In genomic region chr9:124780757-124781151, GRCh38 we compare ENCODE assay signal across 24 cellular contexts. TPM values are rescaled to one million over a fixed set of nuclear protein-coding genes. Genes with fewer than 3 reads are reported as not detected.
DNase-seq lines count a peak whose midpoint lies in the region; ATAC-seq, FAIRE-seq and TF ChIP-seq lines count a peak whose summit lies in the region.
"Had no signal": no experiment of that assay in that cellular context is flagged by ENCODE, and none has a peak within 500 bp of the region (broad histone marks: within the 10 kb centered on the region; RNA-seq: fewer than 3 reads in every experiment).

No MANE protein-coding gene starts in this region.

- H3K14ac ChIP-seq in neuronal stem cell (ENCODE audit: low read length): no peak overlapping the region

- CTCF ChIA-PET in endothelial cell of umbilical vein (lab: Charles Lee): interaction anchor here (1.0 to 11.2 kb wide), 3 partner anchors 59 to 72 kb away, joined by 3 to 967 read pairs (median 17); partner anchors contain the start of gene WDR38

- H3K4me3 ChIP-seq in endothelial cell of umbilical vein (replicated peaks in 1 of 3; ENCODE audit: insufficient read depth in 1 of 3, low read depth in 1 of 3, low read length in 3 of 3) (no peak overlapping the region), neuronal stem cell (ENCODE audit: low read length in 2 of 2) (no peak overlapping the region), upper lobe of left lung (no peak overlapping the region)
- H3K4me3 ChIP-seq: cardiac muscle cell, skin epidermis had no signal

- H3K9me1 ChIP-seq in endothelial cell of umbilical vein (replicated peaks; ENCODE audit: control insufficient read depth, extremely low read depth, insufficient read depth, low read length): no peaks in the 10 kb centered on the region

- TF ChIP-seq POLR2A in endothelial cell of umbilical vein (IDR thresholded peaks at IDR 0.05; ENCODE audit: low read depth, low read length): no peak
- TF ChIP-seq POLR2A in upper lobe of left lung (IDR thresholded peaks at IDR 0.05): no peak

- H3K23ac ChIP-seq in neuronal stem cell (ENCODE audit: low read depth, low read length, poor library complexity): no peak overlapping the region

- H3K36me3 ChIP-seq in endothelial cell of umbilical vein (ENCODE audit: control insufficient read depth in 2 of 2, extremely low read depth in 1 of 2, insufficient read depth in 2 of 2, low read length in 2 of 2) (no peaks in the 10 kb centered on the region), neuronal stem cell (replicated peaks in 1 of 2; ENCODE audit: control insufficient read depth in 2 of 2, insufficient read depth in 2 of 2, low read length in 2 of 2) (no peaks in the 10 kb centered on the region), upper lobe of left lung (no peaks in the 10 kb centered on the region)
- H3K36me3 ChIP-seq: BE2C, cardiac muscle cell had no signal

- H2AK5ac ChIP-seq in neuronal stem cell (ENCODE audit: low read depth, low read length): peak overlapping the region; percentile 72

- TF ChIP-seq EP300 in upper lobe of left lung (IDR thresholded peaks at IDR 0.05): no peak

- peak overlapping the region; percentile 38 for H3K27ac Mint-ChIP-seq in activated naive CD4-positive, alpha-beta T cell treated with anti-CD3 and anti-CD28 coated beads, Interleukin-2, amount 50 U/mL, for 24 hours
- H3K27ac Mint-ChIP-seq: activated CD4-positive, alpha-beta T cell treated with anti-CD3 and anti-CD28 coated beads for 36 hours; natural killer cell had no signal

- no CpG with 5 or more reads among the region's 4 CpGs for WGBS in neuronal stem cell (ENCODE audit: extremely low coverage in 2 of 2, insufficient read length in 2 of 2, insufficient replicate concordance in 1 of 2), 2 donors
- 95 to 97% methylated on average over 3 to 4 of the region's 4 CpGs for WGBS in upper lobe of left lung, 2 donors

- no peak overlapping the region for H3K4me2 ChIP-seq in endothelial cell of umbilical vein (ENCODE audit: insufficient read depth, low read length)
- H3K4me2 ChIP-seq in neuronal stem cell (ENCODE audit: insufficient read depth, low read length, poor library complexity, severe bottlenecking): no peak overlapping the region

- H4K20me1 ChIP-seq in endothelial cell of umbilical vein (replicated peaks; ENCODE audit: control insufficient read depth, extremely low read depth, insufficient read depth, low read length): no peaks in the 10 kb centered on the region

- H2BK12ac ChIP-seq in neuronal stem cell (ENCODE audit: low read length): peak overlapping the region; percentile 82

- ATAC-seq in upper lobe of left lung (ENCODE audit: low FRiP score in 2 of 2): no peak
- ATAC-seq in HG02885 (IDR thresholded peaks at IDR 0.05; ENCODE audit: poor library complexity, unreplicated experiment): no peak
- ATAC-seq: activated CD4-positive, alpha-beta T cell treated with anti-CD3 and anti-CD28 coated beads for 36 hours; foreskin keratinocyte; natural killer cell had no signal

- no TSS peak for BruUV-seq in endothelial cell of umbilical vein (replicated peaks; lab: Mats Ljungman, UMichigan)

- H4K8ac ChIP-seq in neuronal stem cell (ENCODE audit: low read depth, low read length): no peak overlapping the region

- H3K79me2 ChIP-seq in endothelial cell of umbilical vein (ENCODE audit: control insufficient read depth, insufficient read depth, low read length): no peaks in the 10 kb centered on the region

- H3K27ac ChIP-seq in endothelial cell of umbilical vein (ENCODE audit: insufficient read depth, low read depth, low read length) (no peak overlapping the region), neuronal stem cell (replicated peaks; ENCODE audit: low read length) (no peak overlapping the region), upper lobe of left lung (peak overlapping the region in 3 of 4 donors; percentile 9 to 81 (median 60))
- H3K27ac ChIP-seq: cardiac muscle cell, epithelial cell of prostate, foreskin keratinocyte had no signal

- H3K27me3 Mint-ChIP-seq in activated naive CD4-positive, alpha-beta T cell treated with anti-CD3 and anti-CD28 coated beads, Interleukin-2, amount 50 U/mL, for 24 hours: peaks cover 14% of the 10 kb centered on the region

- no peaks in the 10 kb centered on the region for H3K9me3 Mint-ChIP-seq in activated naive CD4-positive, alpha-beta T cell treated with anti-CD3 and anti-CD28 coated beads, Interleukin-2, amount 50 U/mL, for 24 hours
- H3K9me3 Mint-ChIP-seq: natural killer cell had no signal

- no peak overlapping the region for H2BK120ac ChIP-seq in neuronal stem cell (ENCODE audit: low read depth, low read length)

- H3K27me3 ChIP-seq in endothelial cell of umbilical vein (ENCODE audit: control insufficient read depth in 2 of 2, insufficient read depth in 2 of 2, low read length in 2 of 2) (peaks cover 0 to 6% of the 10 kb centered on the region in 2 experiments), neuronal stem cell (ENCODE audit: control insufficient read depth in 3 of 3, insufficient read depth in 3 of 3, low read depth in 1 of 3, low read length in 3 of 3) (peaks cover 0 to 28% (median 20%) of the 10 kb centered on the region in 3 experiments), upper lobe of left lung (peaks cover 0 to 8% (median 2%) of the 10 kb centered on the region in 4 donors)

- no peaks in the 10 kb centered on the region for H3K79me1 ChIP-seq in neuronal stem cell (ENCODE audit: low read depth, low read length)

- dilution Hi-C loops in endothelial cell of umbilical vein (cut with MboI; ENCODE audit: extremely low pct_ligation_motif_present, low sequenced_read_pairs): no loop called here

- no peaks in the 10 kb centered on the region for H3K36me3 Mint-ChIP-seq in activated naive CD4-positive, alpha-beta T cell treated with anti-CD3 and anti-CD28 coated beads, Interleukin-2, amount 50 U/mL, for 24 hours
- H3K36me3 Mint-ChIP-seq: natural killer cell had no signal

- H3K4ac ChIP-seq in neuronal stem cell (ENCODE audit: low read length): no peak overlapping the region

- no peak overlapping the region for H4K91ac ChIP-seq in neuronal stem cell (ENCODE audit: low read depth, low read length, poor library complexity)

- H2BK5ac ChIP-seq in neuronal stem cell (ENCODE audit: low read length): no peak overlapping the region

- H3K9me3 ChIP-seq in endothelial cell of umbilical vein (replicated peaks; ENCODE audit: control insufficient read depth, insufficient read depth, low read length): no peaks in the 10 kb centered on the region
- no peaks in the 10 kb centered on the region for H3K9me3 ChIP-seq in neuronal stem cell (replicated peaks in 1 of 2; ENCODE audit: control insufficient read depth in 2 of 2, insufficient read depth in 1 of 2, low read depth in 1 of 2, low read length in 2 of 2)
- no peaks in the 10 kb centered on the region for H3K9me3 ChIP-seq in upper lobe of left lung
- H3K9me3 ChIP-seq: BE2C had no signal

- H2BK15ac ChIP-seq in neuronal stem cell (ENCODE audit: low read length): peak overlapping the region; percentile 51

- DNase-seq in activated naive CD4-positive, alpha-beta T cell treated with Interleukin-2 at 50 U/mL for 16 hours: no peak
- DNase-seq in endothelial cell of umbilical vein (ENCODE audit: low read depth, low spot score) (no peak), neuronal stem cell (ENCODE audit: low spot score) (no peak), upper lobe of left lung (no peak), GM19238 (ENCODE audit: insufficient read length, low spot score) (no peak), SIG-M5 (lab: John Stamatoyannopoulos, UW) (no peak)
- DNase-seq: activated CD4-positive, alpha-beta T cell treated with anti-CD3 and anti-CD28 coated beads for 36 hours; activated gamma-delta T cell treated with Interleukin-2 at 50 U/mL for 16 hours; BE2C; Calu3; EL; foreskin keratinocyte; HCEC 1CT; kidney; natural killer cell; NCI-H2107; NCI-H510A; stimulated activated naive CD4-positive, alpha-beta T cell treated with Interleukin-2 at 50 U/mL for 16 hours had no signal

- intact Hi-C loops in endothelial cell of umbilical vein (cut with micrococcal nuclease): no loop called here

- peak; percentile 12 for FAIRE-seq in endothelial cell of umbilical vein (lab: Jason Lieb, UNC)
- FAIRE-seq: A204.1, kidney had no signal

- H3K4me1 ChIP-seq in endothelial cell of umbilical vein (ENCODE audit: control insufficient read depth, extremely low read depth, insufficient read depth, low read length): peaks cover 15% of the 10 kb centered on the region
- H3K4me1 ChIP-seq in neuronal stem cell (ENCODE audit: control insufficient read depth in 2 of 2, insufficient read depth in 1 of 2, low read depth in 1 of 2, low read length in 2 of 2): peaks cover 14 to 17% of the 10 kb centered on the region in 2 donors
- H3K4me1 ChIP-seq in upper lobe of left lung: peaks cover 19 to 59% (median 44%) of the 10 kb centered on the region in 4 donors
- H3K4me1 ChIP-seq: BE2C had no signal

- peaks cover 10% of the 10 kb centered on the region for H3K4me1 Mint-ChIP-seq in activated naive CD4-positive, alpha-beta T cell treated with anti-CD3 and anti-CD28 coated beads, Interleukin-2, amount 50 U/mL, for 24 hours

- H3K18ac ChIP-seq in neuronal stem cell (ENCODE audit: low read length): peak overlapping the region; percentile 11

- H3K9ac ChIP-seq in endothelial cell of umbilical vein (replicated peaks; ENCODE audit: extremely low read depth, insufficient read depth, low read length): no peak overlapping the region
- H3K9ac ChIP-seq in neuronal stem cell (ENCODE audit: low read depth, low read length, poor library complexity): no peak overlapping the region

- TF ChIP-seq CTCF in endothelial cell of umbilical vein (IDR thresholded peaks at IDR 0.05; ENCODE audit: extremely low read depth in 1 of 2, insufficient read depth in 1 of 2, low read depth in 1 of 2, low read length in 2 of 2): no peak
- TF ChIP-seq CTCF in upper lobe of left lung (IDR thresholded peaks at IDR 0.05): no peak

- no peak overlapping the region for H3K4me3 Mint-ChIP-seq in activated naive CD4-positive, alpha-beta T cell treated with anti-CD3 and anti-CD28 coated beads, Interleukin-2, amount 50 U/mL, for 24 hours
- H3K4me3 Mint-ChIP-seq: activated CD4-positive, alpha-beta T cell treated with anti-CD3 and anti-CD28 coated beads for 36 hours; natural killer cell had no signal

- H2AFZ ChIP-seq in endothelial cell of umbilical vein (ENCODE audit: low read depth, low read length) (no peak overlapping the region), neuronal stem cell (ENCODE audit: low read length) (no peak overlapping the region)

- POLR2A ChIA-PET in endothelial cell of umbilical vein (lab: Charles Lee): no interaction called here

RNA-seq across cellular contexts. Expression of gene OLFML2A, which starts 3.8 kb away (rescaled TPM):
- total RNA-seq in endothelial cell of umbilical vein: 0.32 and 1.1 TPM in 2 replicates
- polyA plus RNA-seq in endothelial cell of umbilical vein: 0.81 and 0.92 TPM in 2 replicates
- polyA plus RNA-seq in endothelial cell of umbilical vein (2011; cell fraction: cytosol; rRNA removed): 0.30 and 0.42 TPM in 2 replicates
- 0.37 and 0.49 TPM in 2 replicates for polyA plus RNA-seq in endothelial cell of umbilical vein (2011; cell fraction: nucleus; rRNA removed)
- polyA plus RNA-seq in endothelial cell of umbilical vein (2012): 0.25 and 0.75 TPM in 2 replicates
- polyA minus RNA-seq in endothelial cell of umbilical vein: 0.44 and 0.55 TPM in 2 replicates
- polyA minus RNA-seq in endothelial cell of umbilical vein (2011; cell fraction: cytosol; rRNA and poly(A)+ RNA removed): 3.0 TPM
- 0.10 and 0.29 TPM in 2 replicates for polyA minus RNA-seq in endothelial cell of umbilical vein (2011; cell fraction: nucleus; rRNA and poly(A)+ RNA removed)
- polyA plus RNA-seq in neuronal stem cell (2013, experiment 1 of 2): 3.4 TPM
- 3.6 TPM for polyA plus RNA-seq in neuronal stem cell (2013, experiment 2 of 2)
- total RNA-seq in upper lobe of left lung: 10 to 100 TPM in 4 of 6 donors, 1 to 10 TPM in 2; 4.2 to 35.6 (median 12.2) TPM
- total RNA-seq: natural killer cell had no signal

RNA-seq across cellular contexts. Expression of gene NR6A1, which starts 9.6 kb away (rescaled TPM):
- total RNA-seq in endothelial cell of umbilical vein (0.32 and 1.2 TPM in 2 replicates), upper lobe of left lung (10 to 100 TPM in 2 of 6 donors, 1 to 10 TPM in 4; 4.2 to 34.6 (median 8.2) TPM)
- polyA plus RNA-seq in endothelial cell of umbilical vein: 0.13 and 0.17 TPM in 2 replicates
- polyA plus RNA-seq in endothelial cell of umbilical vein (2011; cell fraction: cytosol; rRNA removed): 0.06 and 0.07 TPM in 2 replicates
- 0.66 and 0.91 TPM in 2 replicates for polyA plus RNA-seq in endothelial cell of umbilical vein (2011; cell fraction: nucleus; rRNA removed)
- 0.22 and 0.24 TPM in 2 replicates for polyA plus RNA-seq in endothelial cell of umbilical vein (2012)
- 1.6 and 3.2 TPM in 2 replicates for polyA minus RNA-seq in endothelial cell of umbilical vein
- polyA minus RNA-seq in endothelial cell of umbilical vein (2011; cell fraction: cytosol; rRNA and poly(A)+ RNA removed): 3.4 TPM
- 0.91 and 1.3 TPM in 2 replicates for polyA minus RNA-seq in endothelial cell of umbilical vein (2011; cell fraction: nucleus; rRNA and poly(A)+ RNA removed)
- polyA plus RNA-seq in neuronal stem cell (2013, experiment 1 of 2): 109 TPM
- polyA plus RNA-seq in neuronal stem cell (2013, experiment 2 of 2): 113 TPM

Comparison
In these comparisons a context has a peak if more than half of its experiments do, and no peak if none do; other contexts are left out.
1. H3K27ac ChIP-seq: peak in upper lobe of left lung (3 of 4); none in endothelial cell of umbilical vein (single experiment) and neuronal stem cell (single experiment).